Comparison of ENCODE assay signal across 1 cellular context in the genomic region with DNA sequence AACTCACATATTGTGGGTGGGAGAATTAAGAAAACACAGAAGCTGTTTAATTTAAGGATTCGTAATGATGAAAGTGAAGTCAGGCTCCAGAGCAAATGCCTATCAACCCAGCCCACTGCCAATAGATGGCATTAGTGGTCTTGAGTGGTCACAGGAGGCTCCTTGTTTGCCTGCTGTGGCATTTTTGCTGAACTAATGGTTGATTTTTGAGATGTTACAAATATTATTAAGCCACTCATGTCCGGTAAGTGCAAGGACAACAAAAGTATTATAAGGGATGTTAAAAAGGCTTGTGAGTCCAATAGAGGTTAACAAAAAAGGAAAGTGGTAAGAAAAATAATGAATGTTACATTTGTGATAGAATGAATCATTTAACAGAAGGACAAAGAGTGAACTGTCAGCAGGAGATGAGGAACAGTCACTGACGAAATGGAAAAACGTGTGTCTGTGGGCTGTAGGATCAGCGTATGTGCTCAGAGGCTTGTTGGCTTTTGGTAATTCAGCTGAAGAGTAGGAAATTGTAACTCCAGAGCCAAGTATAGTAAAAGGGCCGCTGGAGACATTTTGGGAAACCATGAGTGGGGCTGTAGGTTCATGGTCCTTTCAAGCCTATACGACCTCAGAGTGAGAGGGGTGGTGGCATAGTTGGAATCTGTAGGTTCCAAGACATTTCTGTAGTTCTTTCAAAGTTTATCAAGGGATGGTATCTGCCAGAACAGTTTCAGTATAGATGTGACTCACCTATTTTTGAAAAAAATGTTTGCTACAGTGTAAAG.
TF ChIP-seq lines count a peak whose summit lies in the region.

No MANE protein-coding gene starts in this region.

TF ChIP-seq in HCT116, 20 proteins besides CTCF, POLR2A, EP300 and RAD21 (continued from another document):
- TF ChIP-seq, protein P1, sequence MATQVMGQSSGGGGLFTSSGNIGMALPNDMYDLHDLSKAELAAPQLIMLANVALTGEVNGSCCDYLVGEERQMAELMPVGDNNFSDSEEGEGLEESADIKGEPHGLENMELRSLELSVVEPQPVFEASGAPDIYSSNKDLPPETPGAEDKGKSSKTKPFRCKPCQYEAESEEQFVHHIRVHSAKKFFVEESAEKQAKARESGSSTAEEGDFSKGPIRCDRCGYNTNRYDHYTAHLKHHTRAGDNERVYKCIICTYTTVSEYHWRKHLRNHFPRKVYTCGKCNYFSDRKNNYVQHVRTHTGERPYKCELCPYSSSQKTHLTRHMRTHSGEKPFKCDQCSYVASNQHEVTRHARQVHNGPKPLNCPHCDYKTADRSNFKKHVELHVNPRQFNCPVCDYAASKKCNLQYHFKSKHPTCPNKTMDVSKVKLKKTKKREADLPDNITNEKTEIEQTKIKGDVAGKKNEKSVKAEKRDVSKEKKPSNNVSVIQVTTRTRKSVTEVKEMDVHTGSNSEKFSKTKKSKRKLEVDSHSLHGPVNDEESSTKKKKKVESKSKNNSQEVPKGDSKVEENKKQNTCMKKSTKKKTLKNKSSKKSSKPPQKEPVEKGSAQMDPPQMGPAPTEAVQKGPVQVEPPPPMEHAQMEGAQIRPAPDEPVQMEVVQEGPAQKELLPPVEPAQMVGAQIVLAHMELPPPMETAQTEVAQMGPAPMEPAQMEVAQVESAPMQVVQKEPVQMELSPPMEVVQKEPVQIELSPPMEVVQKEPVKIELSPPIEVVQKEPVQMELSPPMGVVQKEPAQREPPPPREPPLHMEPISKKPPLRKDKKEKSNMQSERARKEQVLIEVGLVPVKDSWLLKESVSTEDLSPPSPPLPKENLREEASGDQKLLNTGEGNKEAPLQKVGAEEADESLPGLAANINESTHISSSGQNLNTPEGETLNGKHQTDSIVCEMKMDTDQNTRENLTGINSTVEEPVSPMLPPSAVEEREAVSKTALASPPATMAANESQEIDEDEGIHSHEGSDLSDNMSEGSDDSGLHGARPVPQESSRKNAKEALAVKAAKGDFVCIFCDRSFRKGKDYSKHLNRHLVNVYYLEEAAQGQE (IDR thresholded peaks at IDR 0.05; ENCODE audit: low read depth), result no peak
- TF ChIP-seq ELF1 (IDR thresholded peaks at IDR 0.05; ENCODE audit: borderline replicate concordance, low read depth), result no peak
- no peak for TF ChIP-seq ZFX (IDR thresholded peaks at IDR 0.05)
- TF ChIP-seq, protein P2, sequence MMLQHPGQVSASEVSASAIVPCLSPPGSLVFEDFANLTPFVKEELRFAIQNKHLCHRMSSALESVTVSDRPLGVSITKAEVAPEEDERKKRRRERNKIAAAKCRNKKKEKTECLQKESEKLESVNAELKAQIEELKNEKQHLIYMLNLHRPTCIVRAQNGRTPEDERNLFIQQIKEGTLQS (IDR thresholded peaks at IDR 0.05), result no peak
